ENCODE assay signal across 25 cellular contexts in the genomic region with DNA sequence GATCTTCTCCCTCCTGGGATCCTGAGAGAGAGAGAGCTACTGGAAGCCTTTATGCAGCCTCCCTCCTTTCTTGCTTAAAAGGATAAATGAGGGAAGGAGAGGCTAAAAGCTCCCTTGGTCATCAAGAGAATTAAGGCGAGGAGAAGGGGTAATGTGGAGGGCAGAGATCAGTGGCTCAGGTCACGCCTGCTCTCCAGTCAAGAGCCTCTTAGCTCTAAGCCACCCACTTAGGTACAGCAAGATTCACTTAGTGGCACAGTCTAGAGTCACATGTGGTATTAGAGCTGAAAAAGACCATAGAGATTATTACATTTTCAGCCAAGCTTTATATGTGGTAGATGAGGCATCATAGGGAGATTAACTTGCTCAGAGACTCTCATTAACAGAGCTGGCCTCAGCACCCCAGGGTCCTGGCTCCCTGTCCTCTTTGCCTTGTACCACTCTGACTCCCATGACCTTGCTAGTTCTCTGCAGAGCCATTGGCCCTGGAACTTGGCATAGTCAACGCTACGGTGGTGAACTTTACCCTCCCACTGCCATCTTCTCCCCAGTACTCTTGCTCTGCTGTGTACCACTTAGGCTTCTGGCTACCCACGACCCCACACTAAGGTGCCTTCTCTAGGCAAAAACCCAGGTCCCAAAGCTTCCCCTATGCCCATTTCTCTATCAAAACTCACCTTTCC. TPM values are rescaled to one million over a fixed set of nuclear protein-coding genes. Genes with fewer than 3 reads are reported as not detected.
DNase-seq lines count a peak whose midpoint lies in the region; ATAC-seq, FAIRE-seq and TF ChIP-seq lines count a peak whose summit lies in the region.
"Had no signal": no experiment of that assay in that cellular context is flagged by ENCODE, and none has a peak within 500 bp of the region (broad histone marks: within the 10 kb centered on the region; RNA-seq: fewer than 3 reads in every experiment).

No MANE protein-coding gene starts in this region.

- H3K79me2 ChIP-seq in K562 (ENCODE audit: control insufficient read depth, insufficient read depth, low read length) = no peaks in the 10 kb centered on the region

- FAIRE-seq in K562 (lab: Jason Lieb, UNC) = no peak
- FAIRE-seq: A204.1, H1, keratinocyte had no signal

- no peaks in the 10 kb centered on the region for H3K9me1 ChIP-seq in K562 (ENCODE audit: control insufficient read depth, insufficient read depth, low read length)

- H3K27me3 Mint-ChIP-seq in stimulated activated naive CD8-positive, alpha-beta T cell treated with anti-CD3 and anti-CD28 coated beads, Interleukin-15, Interleukin-2, amounts not matched to agents 100 ng/mL and 50 ng/mL, for 24 hours = no peaks in the 10 kb centered on the region
- peaks cover 40% of the 10 kb centered on the region for H3K27me3 Mint-ChIP-seq in type B pancreatic cell
- H3K27me3 Mint-ChIP-seq: memory B cell had no signal

- TF ChIP-seq EP300 in K562 (IDR thresholded peaks at IDR 0.05; ENCODE audit: low read length) = no peak

- H4K20me1 ChIP-seq in K562 (replicated peaks; ENCODE audit: control insufficient read depth, insufficient read depth, low read length) = no peaks in the 10 kb centered on the region

- H2AFZ ChIP-seq in K562 (ENCODE audit: low read depth, low read length) = no peak overlapping the region

- H3K27me3 ChIP-seq in K562 (ENCODE audit: control insufficient read depth in 2 of 2, insufficient read depth in 2 of 2, low read length in 2 of 2) = peaks cover 0 to 1% of the 10 kb centered on the region in 2 experiments; a peak in 2 of 5 replicates
- H3K27me3 ChIP-seq: tibial artery had no signal

- intact Hi-C loops in K562 (cut with micrococcal nuclease) = loop anchor here (10.0 kb wide), 1 partner anchor 448 kb away; no protein-coding TSS in a partner anchor

- WGBS in K562 (ENCODE audit: insufficient coverage, low coverage, missing lambda C conversion rate) = 10% methylated on average over 5 of the region's 5 CpGs

- no peak for ATAC-seq in stimulated activated naive CD8-positive, alpha-beta T cell treated with anti-CD3 and anti-CD28 coated beads, Interleukin-15, Interleukin-2, amounts not matched to agents 100 U/mL and 50 U/mL, for 24 hours
- ATAC-seq in K562 (peak; percentile 10; the same call in 1 of the 3 replicates), HG03354 (IDR thresholded peaks at IDR 0.05; ENCODE audit: poor library complexity, severe bottlenecking, unreplicated experiment) (no peak)

- in situ Hi-C loops in K562 (cut with MboI) = loop anchor here (10.0 kb wide), 1 partner anchor 528 kb away; no protein-coding TSS in a partner anchor

- no peaks in the 10 kb centered on the region for H3K36me3 ChIP-seq in K562 (ENCODE audit: control insufficient read depth, insufficient read depth, low read length)
- H3K36me3 ChIP-seq: tibial artery had no signal

- POLR2A ChIA-PET in K562 (lab: Yijun Ruan, JAX) = interaction anchor here (0.6 to 0.7 kb wide), 2 partner anchors 73 kb away, joined by 3 read pairs; no protein-coding TSS in a partner anchor

- no peak for TF ChIP-seq POLR2A in K562 (conservative IDR thresholded peaks at IDR 0.05)

- H3K4me1 ChIP-seq in K562 (replicated peaks in 1 of 2; ENCODE audit: control insufficient read depth in 2 of 2, insufficient read depth in 2 of 2, low read length in 2 of 2) = no peaks in the 10 kb centered on the region; a peak in 1 of 5 replicates
- H3K4me1 ChIP-seq: Caco-2 had no signal

- no peak overlapping the region for H3K4me2 ChIP-seq in K562 (ENCODE audit: insufficient read depth, low read length)
- H3K4me2 ChIP-seq: SK-N-SH had no signal

- CTCF ChIA-PET in K562 (lab: Yijun Ruan, JAX; ENCODE audit: low intra/inter-chr PET ratio) = no interaction called here

- TF ChIP-seq CTCF in K562 (IDR thresholded peaks at IDR 0.05 in 2 of 3, conservative IDR thresholded peaks at IDR 0.05 in 1 of 3; ENCODE audit: insufficient read depth in 2 of 3, low read depth in 1 of 3, low read length in 3 of 3) = no peak
- no peak for TF ChIP-seq CTCF in type B pancreatic cell (conservative IDR thresholded peaks at IDR 0.05)

- no TSS peak for BruUV-seq in K562 (replicated peaks; lab: Mats Ljungman, UMichigan)

- no peak overlapping the region for H3K4me3 ChIP-seq in K562
- H3K4me3 ChIP-seq: tibial artery had no signal

- peak overlapping the region; percentile 68 for H3K27ac Mint-ChIP-seq in stimulated activated naive CD8-positive, alpha-beta T cell treated with anti-CD3 and anti-CD28 coated beads, Interleukin-15, Interleukin-2, amounts not matched to agents 100 ng/mL and 50 ng/mL, for 24 hours
- H3K27ac Mint-ChIP-seq in type B pancreatic cell = no peak overlapping the region
- H3K27ac Mint-ChIP-seq: B cell; dendritic cell treated with granulocyte-macrophage colony-stimulating factor and Interleukin-4, amounts not matched to agents 40 ng/mL and 50 ng/mL, for 4 days; memory B cell had no signal

- peaks cover 34% of the 10 kb centered on the region for H3K4me1 Mint-ChIP-seq in stimulated activated naive CD8-positive, alpha-beta T cell treated with anti-CD3 and anti-CD28 coated beads, Interleukin-15, Interleukin-2, amounts not matched to agents 100 ng/mL and 50 ng/mL, for 24 hours (ENCODE audit: low read depth)
- H3K4me1 Mint-ChIP-seq in type B pancreatic cell (ENCODE audit: unreplicated experiment) = peaks cover 20% of the 10 kb centered on the region

- DNase-seq in NCI-H524 (lab: John Stamatoyannopoulos, UW) (peak; percentile 5 to 6), NCI-H524 treated with DMSO at 0.1 percent for 48 hours (lab: John Stamatoyannopoulos, UW) (no peak), K562 (ENCODE audit: extremely low read depth in 1 of 4, low spot score in 3 of 4) (no peak), type B pancreatic cell (ENCODE audit: extremely low spot score, unreplicated experiment) (no peak), NCI-H510A treated with DMSO at 0.1 percent for 48 hours (lab: John Stamatoyannopoulos, UW) (no peak)
- no peak for DNase-seq in stimulated activated naive CD8-positive, alpha-beta T cell treated with anti-CD3 and anti-CD28 coated beads, Interleukin-15, Interleukin-2, amounts not matched to agents 100 U/mL and 50 U/mL, for 24 hours
- DNase-seq: activated CD8-positive, alpha-beta memory T cell treated with anti-CD3 and anti-CD28 coated beads, Interleukin-2, amount 50 U/mL, for 48 hours; activated gamma-delta T cell treated with Interleukin-2 at 50 U/mL for 16 hours; Caco-2; NCI-H1105 treated with DMSO at 0.1 percent for 48 hours; NCI-H2107; NCI-H510A; occipital lobe; SK-N-SH; stimulated activated CD4-positive, alpha-beta T cell treated with anti-CD3 and anti-CD28 coated beads, Interleukin-2, amount 100 ng/mL, for 48 hours; stimulated activated naive CD4-positive, alpha-beta T cell treated with Interleukin-2 at 50 U/mL for 16 hours; tibial artery had no signal

- H3K27ac ChIP-seq in K562 (ENCODE audit: extremely low read depth, low read depth, low read length) = no peak overlapping the region
- H3K27ac ChIP-seq: tibial artery had no signal

- H3K9me3 Mint-ChIP-seq in stimulated activated naive CD8-positive, alpha-beta T cell treated with anti-CD3 and anti-CD28 coated beads, Interleukin-15, Interleukin-2, amounts not matched to agents 100 ng/mL and 50 ng/mL, for 24 hours = no peaks in the 10 kb centered on the region
- no peaks in the 10 kb centered on the region for H3K9me3 Mint-ChIP-seq in type B pancreatic cell
- H3K9me3 Mint-ChIP-seq: dendritic cell treated with granulocyte-macrophage colony-stimulating factor and Interleukin-4, amounts not matched to agents 40 ng/mL and 50 ng/mL, for 4 days; memory B cell had no signal

- H3K4me3 Mint-ChIP-seq in stimulated activated naive CD8-positive, alpha-beta T cell treated with anti-CD3 and anti-CD28 coated beads, Interleukin-15, Interleukin-2, amounts not matched to agents 100 ng/mL and 50 ng/mL, for 24 hours = no peak overlapping the region
- no peak overlapping the region for H3K4me3 Mint-ChIP-seq in type B pancreatic cell
- H3K4me3 Mint-ChIP-seq: B cell; dendritic cell treated with granulocyte-macrophage colony-stimulating factor and Interleukin-4, amounts not matched to agents 40 ng/mL and 50 ng/mL, for 4 days; memory B cell had no signal

- no peak for TF ChIP-seq RAD21 in K562 (CRISPR knock-in tag; conservative IDR thresholded peaks at IDR 0.05 in 1 of 2, IDR thresholded peaks at IDR 0.05 in 1 of 2)

- no peaks in the 10 kb centered on the region for H3K36me3 Mint-ChIP-seq in stimulated activated naive CD8-positive, alpha-beta T cell treated with anti-CD3 and anti-CD28 coated beads, Interleukin-15, Interleukin-2, amounts not matched to agents 100 ng/mL and 50 ng/mL, for 24 hours (ENCODE audit: low read depth)
- no peaks in the 10 kb centered on the region for H3K36me3 Mint-ChIP-seq in type B pancreatic cell
- H3K36me3 Mint-ChIP-seq: memory B cell had no signal

- H3K9me3 ChIP-seq in K562 (replicated peaks; ENCODE audit: control insufficient read depth, insufficient read depth, low read depth, low read length) = no peaks in the 10 kb centered on the region
- H3K9me3 ChIP-seq: Caco-2, SK-N-SH, tibial artery had no signal

- H3K9ac ChIP-seq in K562 (ENCODE audit: insufficient read depth in 1 of 2, low read depth in 2 of 2, low read length in 2 of 2) = no peak overlapping the region
- H3K9ac ChIP-seq: SK-N-SH had no signal

RNA-seq across cellular contexts. Expression of a gene that starts 37.6 kb away (rescaled TPM):
- total RNA-seq in K562 (2011; cell fraction: chromatin; rRNA removed; ENCODE audit: low replicate concordance) = 47.4 and 61.0 TPM in 2 replicates
- total RNA-seq in K562 (2011; cell fraction: nucleolus; rRNA removed) = 32.5 and 34.3 TPM in 2 replicates
- 49.2 and 51.2 TPM in 2 replicates for total RNA-seq in K562 (2011; cell fraction: nucleoplasm; rRNA removed)
- 12.5 and 18.9 TPM in 2 replicates for total RNA-seq in K562 (2014; rRNA removed)
- total RNA-seq in K562 (2014; rRNA removed; fragmentation: Illumina TruSeq; extraction: Trizol) = 34.6 and 42.7 TPM in 2 replicates
- total RNA-seq in K562 (2015; rRNA removed; fragmentation: Illumina TruSeq; extraction: Trizol) = 33.2 and 39.1 TPM in 2 replicates
- 17.3 and 20.7 TPM in 2 replicates for total RNA-seq in K562 (2021)
- polyA plus RNA-seq in K562 (2011; rRNA removed) = 26.9 and 38.1 TPM in 2 replicates
- polyA plus RNA-seq in K562 (2011; cell fraction: cytosol; rRNA removed) = 13.5 and 15.3 TPM in 2 replicates
- polyA plus RNA-seq in K562 (2011; cell fraction: nucleus; rRNA removed) = 14.0 and 17.4 TPM in 2 replicates
- 10.3 and 14.0 TPM in 2 replicates for polyA plus RNA-seq in K562 (2012)
- polyA plus RNA-seq in K562 (2014; fragmentation: Illumina TruSeq; extraction: Trizol) = 23.3 and 28.0 TPM in 2 replicates
- 10 to 100 TPM in 1 of 2 experiments, 1 to 10 TPM in 1; 9.5 to 11.0 TPM for polyA plus RNA-seq in K562 (2014; fragmentation: Nextera tagmentation; extraction: Ambion mirVana)
- 14.2 and 18.6 TPM in 2 replicates for polyA plus RNA-seq in K562 (2014; rRNA removed)
- 76.2 and 91.3 TPM in 2 replicates for polyA minus RNA-seq in K562 (2011; rRNA and poly(A)+ RNA removed)
- polyA minus RNA-seq in K562 (2011; cell fraction: cytosol; rRNA and poly(A)+ RNA removed) = 15.8 and 32.4 TPM in 2 replicates
- polyA minus RNA-seq in K562 (2011; cell fraction: nucleus; rRNA and poly(A)+ RNA removed) = 29.1 and 50.2 TPM in 2 replicates
- total RNA-seq in type B pancreatic cell (ENCODE audit: low replicate concordance) = 35.4 and 37.9 TPM in 2 replicates

RNA-seq across cellular contexts. Expression of a gene that starts 37.7 kb away (rescaled TPM):
- total RNA-seq in K562 (2011; cell fraction: chromatin; rRNA removed; ENCODE audit: low replicate concordance) = 16.8 and 45.5 TPM in 2 replicates
- total RNA-seq in K562 (2011; cell fraction: nucleolus; rRNA removed) = 10.3 and 12.8 TPM in 2 replicates
- 31.2 and 39.0 TPM in 2 replicates for total RNA-seq in K562 (2011; cell fraction: nucleoplasm; rRNA removed)
- total RNA-seq in K562 (2014; rRNA removed) (17.5 and 18.2 TPM in 2 replicates), K562 (2014; rRNA removed; fragmentation: Illumina TruSeq; extraction: Trizol) (28.1 and 32.4 TPM in 2 replicates), K562 (2015; rRNA removed; fragmentation: Illumina TruSeq; extraction: Trizol) (20.9 and 21.2 TPM in 2 replicates), K562 (2021) (18.7 and 22.1 TPM in 2 replicates), type B pancreatic cell (ENCODE audit: low replicate concordance) (18.5 and 30.4 TPM in 2 replicates)
- polyA plus RNA-seq in K562 (2011; rRNA removed) (16.6 and 27.5 TPM in 2 replicates), K562 (2014; fragmentation: Illumina TruSeq; extraction: Trizol) (22.9 and 27.0 TPM in 2 replicates), K562 (2014; fragmentation: Nextera tagmentation; extraction: Ambion mirVana) (10 to 100 TPM; 14.4 to 25.5 TPM), K562 (2014; rRNA removed) (17.3 and 20.6 TPM in 2 replicates)
- 7.5 and 8.8 TPM in 2 replicates for polyA plus RNA-seq in K562 (2011; cell fraction: cytosol; rRNA removed)
- polyA plus RNA-seq in K562 (2011; cell fraction: nucleus; rRNA removed) = 13.9 and 15.8 TPM in 2 replicates
- 18.8 and 19.7 TPM in 2 replicates for polyA plus RNA-seq in K562 (2012)
- 35.2 and 38.1 TPM in 2 replicates for polyA minus RNA-seq in K562 (2011; rRNA and poly(A)+ RNA removed)
- 16.1 and 17.1 TPM in 2 replicates for polyA minus RNA-seq in K562 (2011; cell fraction: cytosol; rRNA and poly(A)+ RNA removed)
- polyA minus RNA-seq in K562 (2011; cell fraction: nucleus; rRNA and poly(A)+ RNA removed) = 11.4 and 24.8 TPM in 2 replicates

Comparison
In these comparisons a context has a peak if more than half of its experiments do, and no peak if none do; other contexts are left out.
1. DNase-seq: peak in NCI-H524 (2 of 2); none in NCI-H524 treated with DMSO at 0.1 percent for 48 hours (single experiment), stimulated activated naive CD8-positive, alpha-beta T cell treated with anti-CD3 and anti-CD28 coated beads, Interleukin-15, Interleukin-2, amounts not matched to agents 100 U/mL and 50 U/mL, for 24 hours (single experiment), K562 (0 of 4), type B pancreatic cell (single experiment) and NCI-H510A treated with DMSO at 0.1 percent for 48 hours (single experiment).